ENCODE assay signal across 27 cellular contexts in the genomic region with DNA sequence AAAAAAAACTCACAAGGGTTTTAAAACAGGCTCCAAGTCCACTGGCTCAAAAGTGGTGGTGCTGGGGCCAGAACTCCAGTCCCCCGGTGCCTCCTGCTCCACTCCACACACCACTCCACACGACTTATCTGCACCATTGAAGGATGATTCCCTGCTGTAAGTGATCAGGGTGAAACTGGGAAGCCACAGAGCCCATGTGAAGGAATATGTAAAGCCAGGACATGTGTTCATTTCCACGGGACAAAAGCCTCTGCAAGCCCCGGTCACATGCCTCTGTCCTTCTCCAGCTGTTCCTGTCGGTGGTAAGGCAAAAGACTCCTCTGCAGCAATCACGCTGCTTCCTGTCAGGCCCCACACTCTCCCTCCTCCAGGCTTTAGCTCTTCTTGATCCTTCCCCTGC.
DNase-seq lines count a peak whose midpoint lies in the region; ATAC-seq, FAIRE-seq and TF ChIP-seq lines count a peak whose summit lies in the region.
"Had no signal": no experiment of that assay in that cellular context is flagged by ENCODE, and none has a peak within 500 bp of the region (broad histone marks: within the 10 kb centered on the region; RNA-seq: fewer than 3 reads in every experiment).

No MANE protein-coding gene starts in this region.

- peaks cover 7% of the 10 kb centered on the region for H3K27me3 Mint-ChIP-seq in glutamatergic neuron (ENCODE audit: unreplicated experiment)
- H3K27me3 Mint-ChIP-seq: dendritic cell treated with granulocyte-macrophage colony-stimulating factor and Interleukin-4, amounts not matched to agents 40 ng/mL and 50 ng/mL, for 4 days had no signal

- ATAC-seq in left lung: peak; percentile 57
- ATAC-seq: stimulated activated naive B cell treated with anti-CD40 and anti-IgM and Interleukin-4, amounts not matched to agents 10 μg/mL and 1 μg/mL and 100 μg/mL, for 72 hours had no signal

- no peaks in the 10 kb centered on the region for H3K36me3 ChIP-seq in left lung
- H3K36me3 ChIP-seq in sigmoid colon: no peaks in the 10 kb centered on the region
- H3K36me3 ChIP-seq in kidney (ENCODE audit: control insufficient read depth in 1 of 2, insufficient read depth in 2 of 2, low read length in 2 of 2): no peaks in the 10 kb centered on the region
- H3K36me3 ChIP-seq: BLaER1, MG63, neutrophil, upper lobe of left lung had no signal

- no peaks in the 10 kb centered on the region for H3K36me3 Mint-ChIP-seq in glutamatergic neuron (ENCODE audit: unreplicated experiment)
- H3K36me3 Mint-ChIP-seq: stimulated activated naive B cell treated with anti-CD40 and anti-IgM and Interleukin-4, amounts not matched to agents 10 μg/mL and 1 μg/mL and 100 μg/mL, for 72 hours had no signal

- no peak for TF ChIP-seq POLR2A in sigmoid colon (IDR thresholded peaks at IDR 0.05)

- no peak for TF ChIP-seq CTCF in glutamatergic neuron (IDR thresholded peaks at IDR 0.05; ENCODE audit: partially characterized antibody, unreplicated experiment)
- TF ChIP-seq CTCF in left lung (IDR thresholded peaks at IDR 0.05): no peak
- TF ChIP-seq CTCF in sigmoid colon (IDR thresholded peaks at IDR 0.05): no peak
- no peak for TF ChIP-seq CTCF in kidney (IDR thresholded peaks at IDR 0.05; ENCODE audit: borderline replicate concordance, extremely low read depth, insufficient read depth)

- FAIRE-seq in GM19239 (lab: Jason Lieb, UNC): no peak
- FAIRE-seq in kidney (lab: Jason Lieb, UNC): no peak
- FAIRE-seq: keratinocyte had no signal

- peaks cover 4% of the 10 kb centered on the region for H3K9me3 Mint-ChIP-seq in glutamatergic neuron (ENCODE audit: unreplicated experiment)
- H3K9me3 Mint-ChIP-seq: H9; stimulated activated naive B cell treated with anti-CD40 and anti-IgM and Interleukin-4, amounts not matched to agents 10 μg/mL and 1 μg/mL and 100 μg/mL, for 72 hours had no signal

- peaks cover 0 to 2% of the 10 kb centered on the region in 2 donors for H3K9me3 ChIP-seq in left lung
- H3K9me3 ChIP-seq in sigmoid colon: no peaks in the 10 kb centered on the region
- no peaks in the 10 kb centered on the region for H3K9me3 ChIP-seq in kidney (ENCODE audit: control insufficient read depth in 1 of 2, low read length in 2 of 2)
- H3K9me3 ChIP-seq: BLaER1, MG63, neutrophil, upper lobe of left lung had no signal

- no peak overlapping the region for H3K27ac ChIP-seq in left lung
- peak overlapping the region in 1 of 4 donors; percentile 22 for H3K27ac ChIP-seq in sigmoid colon
- no peak overlapping the region for H3K27ac ChIP-seq in kidney (ENCODE audit: low read depth in 2 of 2, low read length in 2 of 2)
- H3K27ac ChIP-seq: BLaER1, KMS-11, neutrophil, PC-9, upper lobe of left lung had no signal

- peaks cover 3% of the 10 kb centered on the region for H3K4me1 Mint-ChIP-seq in glutamatergic neuron (ENCODE audit: low read depth, unreplicated experiment)
- H3K4me1 Mint-ChIP-seq: stimulated activated naive B cell treated with anti-CD40 and anti-IgM and Interleukin-4, amounts not matched to agents 10 μg/mL and 1 μg/mL and 100 μg/mL, for 72 hours had no signal

- no peak for TF ChIP-seq EP300 in sigmoid colon (IDR thresholded peaks at IDR 0.05)

- intact Hi-C loops in left lung (cut with DNase I): no loop called here
- intact Hi-C loops in sigmoid colon (cut with DNase I): no loop called here
- intact Hi-C loops in kidney (cut with DNase I): no loop called here

- H3K9ac ChIP-seq in kidney (ENCODE audit: low read length in 2 of 2): no peak overlapping the region
- H3K9ac ChIP-seq: BLaER1, KMS-11 had no signal

- in situ Hi-C loops in SK-MEL-5 (cut with HindIII; ENCODE audit: low pct_unique_long_range_greater_than_20kb, low sequenced_read_pairs): no loop called here

- H3K4me3 ChIP-seq in left lung: no peak overlapping the region
- no peak overlapping the region for H3K4me3 ChIP-seq in sigmoid colon
- H3K4me3 ChIP-seq in kidney (ENCODE audit: low read length in 2 of 2): no peak overlapping the region
- H3K4me3 ChIP-seq: BLaER1, lung, MG63, PC-9, upper lobe of left lung had no signal

- H3K27me3 ChIP-seq in left lung: no peaks in the 10 kb centered on the region
- no peaks in the 10 kb centered on the region for H3K27me3 ChIP-seq in sigmoid colon
- H3K27me3 ChIP-seq: BLaER1, MG63, neutrophil, upper lobe of left lung had no signal

- no peak overlapping the region for H3K4me3 Mint-ChIP-seq in glutamatergic neuron (ENCODE audit: unreplicated experiment)
- H3K4me3 Mint-ChIP-seq: activated T-helper 1 cell treated with anti-CD3 and anti-CD28 coated beads, Interleukin-12 subunit alpha, Interleukin-12 subunit beta, Interleukin-2, Interleukin-4 antibody, amounts not matched to agents 30 ng/mL and 10 ng/mL and 1 ng/mL, durations not matched to agents 14 hours and 24 hours and 36 hours; dendritic cell treated with granulocyte-macrophage colony-stimulating factor and Interleukin-4, amounts not matched to agents 40 ng/mL and 50 ng/mL, for 4 days; H9; stimulated activated naive B cell treated with anti-CD40 and anti-IgM and Interleukin-4, amounts not matched to agents 10 μg/mL and 1 μg/mL and 100 μg/mL, for 72 hours had no signal

- 40 to 74% methylated on average over 6 of the region's 6 CpGs for WGBS in sigmoid colon, 2 donors

- H3K27ac Mint-ChIP-seq in glutamatergic neuron (ENCODE audit: unreplicated experiment): peak overlapping the region; percentile 79
- H3K27ac Mint-ChIP-seq: activated T-helper 1 cell treated with anti-CD3 and anti-CD28 coated beads, Interleukin-12 subunit alpha, Interleukin-12 subunit beta, Interleukin-2, Interleukin-4 antibody, amounts not matched to agents 30 ng/mL and 10 ng/mL and 1 ng/mL, durations not matched to agents 14 hours and 24 hours and 36 hours; dendritic cell treated with granulocyte-macrophage colony-stimulating factor and Interleukin-4, amounts not matched to agents 40 ng/mL and 50 ng/mL, for 4 days; progenitor cell of endocrine pancreas; stimulated activated naive B cell treated with anti-CD40 and anti-IgM and Interleukin-4, amounts not matched to agents 10 μg/mL and 1 μg/mL and 100 μg/mL, for 72 hours had no signal

- no peaks in the 10 kb centered on the region for H3K4me1 ChIP-seq in left lung
- no peaks in the 10 kb centered on the region for H3K4me1 ChIP-seq in sigmoid colon
- H3K4me1 ChIP-seq in kidney (ENCODE audit: control insufficient read depth in 1 of 2, insufficient read depth in 1 of 2, low read depth in 1 of 2, low read length in 2 of 2): no peaks in the 10 kb centered on the region
- H3K4me1 ChIP-seq: BLaER1, upper lobe of left lung had no signal

- DNase-seq in SK-MEL-5 (ENCODE audit: low read depth, low spot score) (peak; percentile 61), glutamatergic neuron (no peak), left lung (no peak), sigmoid colon (peak; percentile 84), GM19239 (ENCODE audit: insufficient read length, low spot score) (no peak), NCI-H2081 (lab: John Stamatoyannopoulos, UW) (no peak), kidney (no peak)
- no peak for DNase-seq in effector CD8-positive, alpha-beta T cell (lab: John Stamatoyannopoulos, UW)
- DNase-seq: activated CD4-positive, alpha-beta T cell treated with anti-CD3 and anti-CD28 coated beads, Interleukin-2, amount 50 U/mL, for 48 hours; activated CD4-positive, CD25-positive, alpha-beta regulatory T cell treated with anti-CD3 and anti-CD28 coated beads, Interleukin-2, amount 50 U/mL, for 72 hours; activated naive CD4-positive, alpha-beta T cell treated with Interleukin-2 at 50 U/mL for 16 hours; EL; H9; MG63; NCI-H1930; NCI-H526; PC-9; stimulated activated naive B cell treated with anti-CD40 and anti-IgM and Interleukin-4, amounts not matched to agents 10 μg/mL and 1 μg/mL and 100 μg/mL, for 72 hours; upper lobe of left lung had no signal

Comparison
In these comparisons a context has a peak if more than half of its experiments do, and no peak if none do; other contexts are left out.
1. DNase-seq: peak in SK-MEL-5 (single experiment) and sigmoid colon (single experiment); none in glutamatergic neuron (single experiment), left lung (0 of 2), effector CD8-positive, alpha-beta T cell (single experiment), GM19239 (single experiment), NCI-H2081 (0 of 2) and kidney (single experiment).